In the genomic region with DNA sequence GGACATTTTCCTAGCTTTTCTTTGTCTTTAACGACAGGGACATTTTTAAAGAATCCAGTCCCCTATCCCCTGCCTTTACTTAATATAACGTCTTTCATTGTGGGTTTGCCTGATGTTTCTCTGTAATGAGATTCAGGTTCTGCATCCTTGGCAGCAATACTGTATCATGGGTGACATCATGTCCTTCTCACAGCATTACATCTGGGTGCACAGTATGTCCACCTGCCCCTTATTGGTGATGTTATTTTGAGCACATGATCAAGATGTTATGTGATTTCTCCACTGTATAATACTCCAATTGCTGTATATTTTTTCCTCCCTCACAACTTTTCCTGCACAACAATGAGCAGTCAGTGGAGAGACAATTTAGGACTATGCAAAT, we compare ENCODE assay signal across 1 cellular context.
A peak's percentile ranks its signal among the peaks of the same experiment; 100 is the strongest.
TF ChIP-seq lines count a peak whose summit lies in the region.

No MANE protein-coding gene starts in this region.

TF ChIP-seq in HepG2, 621 proteins besides CTCF, POLR2A, EP300 and RAD21:
- 0 out of 2 replicates have a peak, but pooled peaks have one; percentile 34 for TF ChIP-seq FOXO4 (CRISPR knock-in tag; conservative IDR thresholded peaks at IDR 0.05)
- no peak for TF ChIP-seq HMG20A (CRISPR knock-in tag; IDR thresholded peaks at IDR 0.05; ENCODE audit: borderline replicate concordance)
